8 cellular contexts compared by ENCODE assay signal in genomic region chr1:156664949-156665411, GRCh38. TPM values are rescaled to one million over a fixed set of nuclear protein-coding genes. Genes with fewer than 3 reads are reported as not detected.
DNase-seq lines count a peak whose midpoint lies in the region; ATAC-seq and TF ChIP-seq lines count a peak whose summit lies in the region.

No MANE protein-coding gene starts in this region.

- 7 to 17% (median 10%) methylated on average over 12 of the region's 12 CpGs for WGBS in psoas muscle, 3 donors

- H3K36me3 Mint-ChIP-seq in activated CD4-positive, alpha-beta memory T cell treated with anti-CD3 and anti-CD28 coated beads for 36 hours, result no peaks in the 10 kb centered on the region

- CTCF ChIA-PET in activated CD4-positive, alpha-beta memory T cell treated with anti-CD3 and anti-CD28 coated beads for 36 hours (lab: Charles Lee), result interaction anchor here (0.8 to 1.4 kb wide), 2 partner anchors 12 to 41 kb away, joined by 3 read pairs; no protein-coding TSS in a partner anchor

- H3K27me3 Mint-ChIP-seq in activated CD4-positive, alpha-beta memory T cell treated with anti-CD3 and anti-CD28 coated beads for 36 hours, result no peaks in the 10 kb centered on the region

- DNase-seq in GDM1 (lab: John Stamatoyannopoulos, UW), result peak; percentile 24
- peak; percentile 55 to 72 for DNase-seq in NOMO-1 (lab: John Stamatoyannopoulos, UW; ENCODE audit: unreplicated experiment in 2 of 2)
- peak; percentile 82 for DNase-seq in Right ventricle myocardium superior
- DNase-seq in psoas muscle, result peak; percentile 61 to 78
- no peak for DNase-seq in activated CD4-positive, alpha-beta memory T cell treated with anti-CD3 and anti-CD28 coated beads for 36 hours
- no peak for DNase-seq in 8988T
- no peak for DNase-seq in NCI-H146 treated with DMSO at 0.1 percent for 48 hours (lab: John Stamatoyannopoulos, UW; ENCODE audit: unreplicated experiment)

- H3K9me3 Mint-ChIP-seq in activated CD4-positive, alpha-beta memory T cell treated with anti-CD3 and anti-CD28 coated beads for 36 hours, result no peaks in the 10 kb centered on the region

- H3K9me3 ChIP-seq in psoas muscle, result no peaks in the 10 kb centered on the region

- no peak overlapping the region for H3K27ac Mint-ChIP-seq in activated CD4-positive, alpha-beta memory T cell treated with anti-CD3 and anti-CD28 coated beads for 36 hours

- H3K36me3 ChIP-seq in psoas muscle (ENCODE audit: insufficient read depth in 1 of 2, low read depth in 1 of 2), result no peaks in the 10 kb centered on the region

- H3K4me3 ChIP-seq in psoas muscle, result peak overlapping the region; percentile 30

- no peaks in the 10 kb centered on the region for H3K27me3 ChIP-seq in psoas muscle (ENCODE audit: insufficient read depth in 3 of 3, low read length in 2 of 3)

- peaks cover 15% of the 10 kb centered on the region for H3K4me1 Mint-ChIP-seq in activated CD4-positive, alpha-beta memory T cell treated with anti-CD3 and anti-CD28 coated beads for 36 hours (ENCODE audit: low read depth)

- TF ChIP-seq CTCF in psoas muscle (IDR thresholded peaks at IDR 0.05), result no peak

- POLR2A ChIA-PET in activated CD4-positive, alpha-beta memory T cell treated with anti-CD3 and anti-CD28 coated beads for 36 hours (lab: Charles Lee), result no interaction called here

- H3K4me3 Mint-ChIP-seq in activated CD4-positive, alpha-beta memory T cell treated with anti-CD3 and anti-CD28 coated beads for 36 hours, result no peak overlapping the region

- ATAC-seq in Right ventricle myocardium superior (ENCODE audit: poor library complexity) (peak; percentile 63), psoas muscle (peak; percentile 11 to 22 (median 15)), HG02798 (IDR thresholded peaks at IDR 0.05; ENCODE audit: poor library complexity, unreplicated experiment) (no peak)

- intact Hi-C loops in Right ventricle myocardium superior (cut with DNase I) (no loop called here), psoas muscle (cut with DNase I) (no loop called here)
- intact Hi-C loops in activated CD4-positive, alpha-beta memory T cell treated with anti-CD3 and anti-CD28 coated beads for 36 hours (cut with micrococcal nuclease), result no loop called here

- peaks cover 96% of the 10 kb centered on the region for H3K4me1 ChIP-seq in psoas muscle

- H3K27ac ChIP-seq in psoas muscle, result peak overlapping the region; percentile 99

RNA-seq across cellular contexts. Expression of gene NES, which starts 12.2 kb away (rescaled TPM):
- 103 TPM for total RNA-seq in Right ventricle myocardium superior
- 100 to 1,000 TPM in 1 of 4 donors, 10 to 100 TPM in 3; 40.5 to 581 (median 80.2) TPM for total RNA-seq in psoas muscle
- polyA plus RNA-seq in psoas muscle, result 10 to 100 TPM; 12.3 to 23.8 (median 17.2) TPM
- under 1 TPM in 1 of 2 experiments, not detected in 1; 0.07 TPM for total RNA-seq in activated CD4-positive, alpha-beta memory T cell treated with anti-CD3 and anti-CD28 coated beads for 36 hours

RNA-seq across cellular contexts. Expression of gene BCAN, which starts 23.1 kb away (rescaled TPM):
- total RNA-seq in Right ventricle myocardium superior (0.46 TPM), psoas muscle (under 1 TPM in 2 of 4 donors, not detected in 2; 0.27 to 0.36 TPM)
- under 1 TPM in 2 of 3 donors, not detected in 1; 0.06 to 0.08 TPM for polyA plus RNA-seq in psoas muscle
- total RNA-seq in activated CD4-positive, alpha-beta memory T cell treated with anti-CD3 and anti-CD28 coated beads for 36 hours, result not detected

RNA-seq across cellular contexts. Expression of gene CRABP2, which starts 40.4 kb away (rescaled TPM):
- total RNA-seq in Right ventricle myocardium superior, result 0.59 TPM
- total RNA-seq in psoas muscle, result 1 to 10 TPM in 2 of 4 donors, under 1 TPM in 1, not detected in 1; 0.71 to 1.7 (median 1.6) TPM
- under 1 TPM; 0.13 to 0.57 (median 0.53) TPM for polyA plus RNA-seq in psoas muscle
- total RNA-seq in activated CD4-positive, alpha-beta memory T cell treated with anti-CD3 and anti-CD28 coated beads for 36 hours, result 1 to 10 TPM; 1.1 to 2.3 TPM

RNA-seq across cellular contexts. Expression of gene HAPLN2, which starts 45.8 kb away (rescaled TPM):
- total RNA-seq in Right ventricle myocardium superior, result 1.6 TPM
- total RNA-seq in psoas muscle, result 1 to 10 TPM in 1 of 4 donors, under 1 TPM in 3; 0.28 to 2.2 (median 0.58) TPM
- under 1 TPM; 0.56 to 0.79 (median 0.61) TPM for polyA plus RNA-seq in psoas muscle
- under 1 TPM; 0.21 to 0.34 TPM for total RNA-seq in activated CD4-positive, alpha-beta memory T cell treated with anti-CD3 and anti-CD28 coated beads for 36 hours

Comparison
In these comparisons a context has a peak if more than half of its experiments do, and no peak if none do; other contexts are left out.
1. DNase-seq: peak in GDM1 (single experiment), NOMO-1 (2 of 2), Right ventricle myocardium superior (single experiment) and psoas muscle (2 of 2); none in activated CD4-positive, alpha-beta memory T cell treated with anti-CD3 and anti-CD28 coated beads for 36 hours (single experiment), 8988T (single experiment) and NCI-H146 treated with DMSO at 0.1 percent for 48 hours (single experiment).
2. RNA of gene NES, which starts 12.2 kb away (total RNA-seq): 103 TPM in Right ventricle myocardium superior (single experiment) and 40.5 to 581 TPM in psoas muscle; 0.07 TPM in activated CD4-positive, alpha-beta memory T cell treated with anti-CD3 and anti-CD28 coated beads for 36 hours; every median in the first group is over 10 times any median in the second.